ENCODE assay signal across 1 cellular context in the genomic region with DNA sequence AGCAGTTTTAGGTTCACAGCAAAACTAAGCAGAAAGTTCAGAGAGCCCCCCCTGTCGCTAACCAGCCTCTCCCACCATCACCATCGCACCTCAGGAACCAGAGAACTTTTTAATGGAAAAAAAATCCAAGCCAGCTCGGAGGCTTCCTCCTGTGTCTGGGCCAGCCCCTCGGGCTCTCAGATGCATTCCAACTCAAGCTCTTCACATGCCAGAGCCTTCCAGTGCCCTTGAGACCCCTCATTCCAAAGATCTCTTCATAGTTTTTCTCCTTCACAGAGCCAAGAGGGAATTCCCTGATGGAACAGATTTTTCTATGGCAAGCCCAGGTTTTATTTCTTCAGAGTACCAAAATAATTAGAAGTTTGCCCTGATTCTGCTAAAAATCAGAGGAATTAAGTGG.
TF ChIP-seq lines count a peak whose summit lies in the region.

No MANE protein-coding gene starts in this region.

TF ChIP-seq in WTC11, 78 proteins besides CTCF, POLR2A, EP300 and RAD21 (continued from another document):
- TF ChIP-seq ZMAT4 (CRISPR knock-in tag; IDR thresholded peaks at IDR 0.05) (no peak), MXD4 (CRISPR knock-in tag; IDR thresholded peaks at IDR 0.05; ENCODE audit: borderline replicate concordance) (no peak), SOX15 (CRISPR knock-in tag; IDR thresholded peaks at IDR 0.05) (no peak), TCF7 (CRISPR knock-in tag; IDR thresholded peaks at IDR 0.05; ENCODE audit: low read depth) (no peak), ATF1 (CRISPR knock-in tag; IDR thresholded peaks at IDR 0.05) (no peak), SMAD4 (CRISPR knock-in tag; IDR thresholded peaks at IDR 0.05) (no peak)
TF ChIP-seq in WTC11: peak in this region for 0.
